In the genomic region with DNA sequence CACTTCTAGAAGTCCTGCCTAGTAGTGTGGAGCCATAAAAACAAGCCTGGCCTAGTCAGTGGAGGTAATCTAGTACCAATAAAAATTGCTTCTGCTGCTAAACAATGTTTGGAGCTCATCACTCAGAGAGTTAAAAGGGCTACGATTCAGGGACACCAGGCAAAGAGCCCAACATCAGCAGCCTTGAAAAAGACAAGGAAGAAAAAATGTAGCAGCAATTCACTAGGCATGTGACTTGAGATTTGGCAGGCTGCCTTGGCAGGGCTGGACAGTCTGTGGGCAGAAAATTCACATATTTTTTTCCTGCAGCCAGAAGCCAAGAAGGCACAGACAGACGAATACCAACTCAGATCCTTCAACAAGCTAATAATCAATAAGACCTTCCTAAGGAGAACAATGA, we compare ENCODE assay signal across 13 cellular contexts. TPM values are rescaled to one million over a fixed set of nuclear protein-coding genes. Genes with fewer than 3 reads are reported as not detected.
A peak's percentile ranks its signal among the peaks of the same experiment; 100 is the strongest.
DNase-seq lines count a peak whose midpoint lies in the region; ATAC-seq, FAIRE-seq and TF ChIP-seq lines count a peak whose summit lies in the region.
"Had no signal": no experiment of that assay in that cellular context is flagged by ENCODE, and none has a peak within 500 bp of the region (broad histone marks: within the 10 kb centered on the region; RNA-seq: fewer than 3 reads in every experiment).

No MANE protein-coding gene starts in this region.

- TF ChIP-seq EP300 in H1 (IDR thresholded peaks at IDR 0.05; ENCODE audit: borderline replicate concordance in 1 of 2, low read depth in 2 of 2, low read length in 2 of 2) (no peak), tibial nerve (IDR thresholded peaks at IDR 0.05) (peak; percentile 64 to 89)

- no peak for TF ChIP-seq POLR2A in H1 (IDR thresholded peaks at IDR 0.05; ENCODE audit: control extremely low read depth in 1 of 2, low read depth in 2 of 2, low read length in 2 of 2)
- TF ChIP-seq POLR2A in tibial nerve (IDR thresholded peaks at IDR 0.05), result no peak
- TF ChIP-seq POLR2A in vagina (IDR thresholded peaks at IDR 0.05), result no peak

- H2BK15ac ChIP-seq in H1 (ENCODE audit: low read length), result no peak overlapping the region

- no peaks in the 10 kb centered on the region for H3K27me3 Mint-ChIP-seq in CD8-positive, alpha-beta T cell (ENCODE audit: low read depth)
- H3K27me3 Mint-ChIP-seq in T-cell, result peaks cover 0 to 3% of the 10 kb centered on the region in 2 donors

- no peak overlapping the region for H3K4me3 Mint-ChIP-seq in CD8-positive, alpha-beta T cell
- no peak overlapping the region for H3K4me3 Mint-ChIP-seq in T-cell

- no peaks in the 10 kb centered on the region for H3K79me1 ChIP-seq in H1 (ENCODE audit: low read depth, low read length)

- H3K36me3 ChIP-seq in H1 (ENCODE audit: control insufficient read depth in 2 of 4, insufficient read depth in 4 of 4, low read length in 3 of 4), result no peaks in the 10 kb centered on the region
- no peaks in the 10 kb centered on the region for H3K36me3 ChIP-seq in tibial nerve
- H3K36me3 ChIP-seq in vagina, result no peaks in the 10 kb centered on the region
- H3K36me3 ChIP-seq in CD8-positive, alpha-beta T cell (ENCODE audit: insufficient read depth, low read length), result no peaks in the 10 kb centered on the region

- WGBS in H1 (ENCODE audit: extremely low coverage in 1 of 2, insufficient coverage in 1 of 2, insufficient read length in 1 of 2, insufficient replicate concordance in 2 of 2, low coverage in 1 of 2, low lambda C conversion rate in 2 of 2, missing lambda C conversion rate in 1 of 2), 2 experiments, result 87% methylated on average over 2 of the region's 2 CpGs; no CpG with 5 or more reads in 1 of the 2 experiments
- 8 to 13% methylated on average over 2 of the region's 2 CpGs for WGBS in tibial nerve, 2 donors

- H3K9me3 ChIP-seq in H1 (ENCODE audit: insufficient read depth in 2 of 2, low read depth in 1 of 2, low read length in 1 of 2) (no peaks in the 10 kb centered on the region), tibial nerve (no peaks in the 10 kb centered on the region), vagina (no peaks in the 10 kb centered on the region)
- no peaks in the 10 kb centered on the region for H3K9me3 ChIP-seq in CD8-positive, alpha-beta T cell (ENCODE audit: low read length)

- no peak overlapping the region for H3K56ac ChIP-seq in H1 (replicated peaks; ENCODE audit: insufficient read length, low read depth, low read length)

- no peak overlapping the region for H3K14ac ChIP-seq in H1 (ENCODE audit: insufficient read length)

- peak overlapping the region; percentile 18 for H2BK120ac ChIP-seq in H1 (replicated peaks; ENCODE audit: low read depth, low read length)

- H3K27ac ChIP-seq in H1 (ENCODE audit: low read depth, low read length) (no peak overlapping the region), tibial nerve (peak overlapping the region; percentile 43 to 92 (median 79)), vagina (no peak overlapping the region)
- no peak overlapping the region for H3K27ac ChIP-seq in CD8-positive, alpha-beta T cell (ENCODE audit: low read depth, low read length)
- H3K27ac ChIP-seq: parathyroid adenoma had no signal

- H3K27me3 ChIP-seq in H1 (replicated peaks in 1 of 4; ENCODE audit: control insufficient read depth in 3 of 4, extremely low read depth in 1 of 4, insufficient read depth in 3 of 4, low read length in 3 of 4) (no peaks in the 10 kb centered on the region), tibial nerve (no peaks in the 10 kb centered on the region), vagina (no peaks in the 10 kb centered on the region)
- no peaks in the 10 kb centered on the region for H3K27me3 ChIP-seq in CD8-positive, alpha-beta T cell (ENCODE audit: insufficient read depth, low read length)

- peaks cover 0 to 15% (median 10%) of the 10 kb centered on the region in 4 experiments; a peak in 3 of 7 replicates for H3K4me1 ChIP-seq in H1 (replicated peaks in 1 of 4; ENCODE audit: control insufficient read depth in 3 of 4, insufficient read depth in 4 of 4, low read length in 3 of 4)
- H3K4me1 ChIP-seq in tibial nerve, result peaks cover 0 to 43% (median 16%) of the 10 kb centered on the region in 4 donors
- H3K4me1 ChIP-seq in vagina, result no peaks in the 10 kb centered on the region
- no peaks in the 10 kb centered on the region for H3K4me1 ChIP-seq in CD8-positive, alpha-beta T cell (ENCODE audit: insufficient read depth, low read length)
- H3K4me1 ChIP-seq: parathyroid adenoma had no signal

- no peak overlapping the region; a peak in 1 of 4 replicates for H3K4me2 ChIP-seq in H1 (ENCODE audit: insufficient read depth in 1 of 2, low read depth in 2 of 2, low read length in 2 of 2)

- FAIRE-seq in H1 (lab: Jason Lieb, UNC), result no peak

- ATAC-seq in left lobe of liver (peak; percentile 38), T-cell (replicated peaks in 1 of 4) (no peak)
- no peak for ATAC-seq in CD8-positive, alpha-beta T cell

- H2BK12ac ChIP-seq in H1 (ENCODE audit: low read depth, low read length), result 0 out of 2 replicates have a peak overlapping the region, but pooled peaks have one; percentile 70

- no peaks in the 10 kb centered on the region for H3K9me3 Mint-ChIP-seq in CD8-positive, alpha-beta T cell
- H3K9me3 Mint-ChIP-seq in T-cell, result no peaks in the 10 kb centered on the region

- no peaks in the 10 kb centered on the region; the same call in 1 of the 2 replicates for H3K23me2 ChIP-seq in H1 (ENCODE audit: low read depth, low read length)

- H3K4me1 Mint-ChIP-seq in CD8-positive, alpha-beta T cell (ENCODE audit: low read depth), result peaks cover 15% of the 10 kb centered on the region
- peaks cover 5 to 22% (median 14%) of the 10 kb centered on the region in 3 donors for H3K4me1 Mint-ChIP-seq in T-cell

- H3K4me3 ChIP-seq in H1 (ENCODE audit: extremely low read depth in 1 of 4, insufficient read depth in 2 of 4, low read depth in 3 of 4, low read length in 4 of 4) (no peak overlapping the region; a peak in 1 of 8 replicates), tibial nerve (no peak overlapping the region), vagina (no peak overlapping the region)
- no peak overlapping the region for H3K4me3 ChIP-seq in CD8-positive, alpha-beta T cell (ENCODE audit: low read depth, low read length)

- H2BK5ac ChIP-seq in H1 (ENCODE audit: low read depth, low read length), result no peak overlapping the region

- no peak overlapping the region; the same call in 1 of the 2 replicates for H3K18ac ChIP-seq in H1 (ENCODE audit: extremely low read depth, low read length)

- H3K4ac ChIP-seq in H1 (replicated peaks; ENCODE audit: insufficient read length, low read depth, low read length), result peak overlapping the region; percentile 10

- no peak overlapping the region for H2AFZ ChIP-seq in H1 (ENCODE audit: low read length)
- H2AFZ ChIP-seq: parathyroid adenoma had no signal

- H3K9ac ChIP-seq in H1 (replicated peaks in 1 of 4; ENCODE audit: extremely low read depth in 1 of 4, low read depth in 3 of 4, low read length in 3 of 4), result no peak overlapping the region
- H3K9ac ChIP-seq: parathyroid adenoma had no signal

- no peaks in the 10 kb centered on the region for H3K36me3 Mint-ChIP-seq in CD8-positive, alpha-beta T cell
- no peaks in the 10 kb centered on the region for H3K36me3 Mint-ChIP-seq in T-cell

- peak overlapping the region; percentile 71 for H4K91ac ChIP-seq in H1 (replicated peaks; ENCODE audit: insufficient read length, low read length)

- no peak for TF ChIP-seq RAD21 in H1 (IDR thresholded peaks at IDR 0.05 in 1 of 2, conservative IDR thresholded peaks at IDR 0.05 in 1 of 2; ENCODE audit: low read depth in 2 of 2, low read length in 2 of 2)

- DNase-seq in NCI-H2171 treated with DMSO at 0.1 percent for 48 hours (lab: John Stamatoyannopoulos, UW), result peak; percentile 55
- no peak for DNase-seq in NCI-H2171 (lab: John Stamatoyannopoulos, UW)
- no peak for DNase-seq in H1 (ENCODE audit: low read depth in 1 of 2, low spot score in 2 of 2)
- DNase-seq in left lobe of liver (ENCODE audit: low spot score), result no peak
- DNase-seq in tibial nerve (ENCODE audit: low spot score in 2 of 2), result peak; percentile 58 to 63
- no peak for DNase-seq in vagina (ENCODE audit: extremely low spot score in 2 of 2)
- no peak for DNase-seq in CD8-positive, alpha-beta T cell
- no peak for DNase-seq in T-cell
- DNase-seq: activated CD4-positive, alpha-beta T cell treated with anti-CD3 and anti-CD28 coated beads for 48 hours; amniotic stem cell; MV-4-11; RPMI8226 had no signal

- no peak overlapping the region for H3K23ac ChIP-seq in H1 (ENCODE audit: insufficient read length)

- POLR2A ChIA-PET in H1 (lab: Charles Lee; ENCODE audit: partially characterized antibody), result no interaction called here
- POLR2A ChIA-PET in CD8-positive, alpha-beta T cell (lab: Charles Lee), result no interaction called here
- POLR2A ChIA-PET in T-cell (lab: Charles Lee), result no interaction called here

- no peak overlapping the region for H4K8ac ChIP-seq in H1 (ENCODE audit: extremely low read depth, insufficient read depth, low read length)

- H3K27ac Mint-ChIP-seq in CD8-positive, alpha-beta T cell, result no peak overlapping the region
- no peak overlapping the region for H3K27ac Mint-ChIP-seq in T-cell

- H2AK5ac ChIP-seq in H1 (ENCODE audit: low read depth, low read length), result peak overlapping the region; percentile 68; the same call in 1 of the 2 replicates

- H2BK20ac ChIP-seq in H1 (ENCODE audit: low read length), result no peak overlapping the region

- intact Hi-C loops in vagina (cut with DNase I), result no loop called here
- intact Hi-C loops in CD8-positive, alpha-beta T cell (cut with DNase I, micrococcal nuclease), result no loop called here

- H3K79me2 ChIP-seq in H1 (ENCODE audit: control insufficient read depth in 1 of 2, insufficient read depth in 2 of 2, low read length in 2 of 2), result no peaks in the 10 kb centered on the region
- H3K79me2 ChIP-seq: parathyroid adenoma had no signal

- H4K5ac ChIP-seq in H1 (ENCODE audit: insufficient read length, low read depth, low read length), result no peak overlapping the region

- CTCF ChIA-PET in H1 (lab: Charles Lee; ENCODE audit: partially characterized antibody) (interaction anchor here (1.6 to 3.8 kb wide), 4 partner anchors 12 to 112 kb away, joined by 4 to 26 read pairs (median 6); partner anchors contain the start of gene IGSF11), T-cell (lab: Charles Lee) (no interaction called here)
- CTCF ChIA-PET in CD8-positive, alpha-beta T cell (lab: Charles Lee), result no interaction called here

- no peak for TF ChIP-seq CTCF in H1 (IDR thresholded peaks at IDR 0.05; ENCODE audit: control extremely low read depth in 1 of 3, insufficient read depth in 1 of 3, low read depth in 1 of 3, low read length in 3 of 3)
- TF ChIP-seq CTCF in tibial nerve (IDR thresholded peaks at IDR 0.05), result no peak
- no peak for TF ChIP-seq CTCF in vagina (IDR thresholded peaks at IDR 0.05)
- TF ChIP-seq CTCF in CD8-positive, alpha-beta T cell (IDR thresholded peaks at IDR 0.05), result no peak

- no peaks in the 10 kb centered on the region for H4K20me1 ChIP-seq in H1 (replicated peaks in 1 of 2; ENCODE audit: control insufficient read depth in 1 of 2, insufficient read depth in 2 of 2, low read length in 2 of 2)

RNA-seq across cellular contexts. Expression of gene IGSF11, which starts 47.2 kb away (rescaled TPM):
- total RNA-seq in H1 (2021; fragmentation: NEBNext Ultra II Directional; extraction: Animal tissue kit (Norgen Biotek cat#: 25700)), result 1.1 and 1.6 TPM in 2 replicates
- polyA plus RNA-seq in H1 (2011; rRNA removed), result 3.8 and 4.1 TPM in 2 replicates
- polyA plus RNA-seq in H1 (2011; cell fraction: cytosol; rRNA removed), result 3.1 TPM
- polyA plus RNA-seq in H1 (2011; cell fraction: nucleus; rRNA removed), result 5.3 TPM
- polyA plus RNA-seq in H1 (2012, experiment 1 of 2), result 1.3 to 1.9 TPM (median 1.5 TPM) in 4 replicates
- polyA plus RNA-seq in H1 (2012, experiment 2 of 2), result 0.73 TPM
- polyA plus RNA-seq in H1 (2013, experiment 1 of 2), result 0.95 TPM
- 0.96 TPM for polyA plus RNA-seq in H1 (2013, experiment 2 of 2)
- 7.6 and 9.1 TPM in 2 replicates for polyA minus RNA-seq in H1 (2011; rRNA and poly(A)+ RNA removed)
- 2.6 TPM for polyA minus RNA-seq in H1 (2011; cell fraction: cytosol; rRNA and poly(A)+ RNA removed)
- 8.9 TPM for polyA minus RNA-seq in H1 (2011; cell fraction: nucleus; rRNA and poly(A)+ RNA removed)
- total RNA-seq in left lobe of liver, result 0.08 TPM
- total RNA-seq in tibial nerve, result 10 to 100 TPM; 17.7 to 72.3 (median 34.7) TPM
- total RNA-seq in vagina, result 3.4 TPM
- total RNA-seq in CD8-positive, alpha-beta T cell, result under 1 TPM; 0.57 to 0.86 TPM
- under 1 TPM; 0.20 to 0.70 (median 0.41) TPM for total RNA-seq in T-cell

Comparison
In these comparisons a context has a peak if more than half of its experiments do, and no peak if none do; other contexts are left out.
1. DNase-seq: peak in NCI-H2171 treated with DMSO at 0.1 percent for 48 hours (single experiment) and tibial nerve (2 of 2); none in NCI-H2171 (single experiment), H1 (0 of 2), left lobe of liver (single experiment), vagina (0 of 2), CD8-positive, alpha-beta T cell (0 of 7) and T-cell (0 of 34).
2. H3K27ac ChIP-seq: peak in tibial nerve (4 of 4); none in H1 (single experiment), vagina (single experiment) and CD8-positive, alpha-beta T cell (single experiment).